ENCODE assay signal across 8 cellular contexts in the genomic region with DNA sequence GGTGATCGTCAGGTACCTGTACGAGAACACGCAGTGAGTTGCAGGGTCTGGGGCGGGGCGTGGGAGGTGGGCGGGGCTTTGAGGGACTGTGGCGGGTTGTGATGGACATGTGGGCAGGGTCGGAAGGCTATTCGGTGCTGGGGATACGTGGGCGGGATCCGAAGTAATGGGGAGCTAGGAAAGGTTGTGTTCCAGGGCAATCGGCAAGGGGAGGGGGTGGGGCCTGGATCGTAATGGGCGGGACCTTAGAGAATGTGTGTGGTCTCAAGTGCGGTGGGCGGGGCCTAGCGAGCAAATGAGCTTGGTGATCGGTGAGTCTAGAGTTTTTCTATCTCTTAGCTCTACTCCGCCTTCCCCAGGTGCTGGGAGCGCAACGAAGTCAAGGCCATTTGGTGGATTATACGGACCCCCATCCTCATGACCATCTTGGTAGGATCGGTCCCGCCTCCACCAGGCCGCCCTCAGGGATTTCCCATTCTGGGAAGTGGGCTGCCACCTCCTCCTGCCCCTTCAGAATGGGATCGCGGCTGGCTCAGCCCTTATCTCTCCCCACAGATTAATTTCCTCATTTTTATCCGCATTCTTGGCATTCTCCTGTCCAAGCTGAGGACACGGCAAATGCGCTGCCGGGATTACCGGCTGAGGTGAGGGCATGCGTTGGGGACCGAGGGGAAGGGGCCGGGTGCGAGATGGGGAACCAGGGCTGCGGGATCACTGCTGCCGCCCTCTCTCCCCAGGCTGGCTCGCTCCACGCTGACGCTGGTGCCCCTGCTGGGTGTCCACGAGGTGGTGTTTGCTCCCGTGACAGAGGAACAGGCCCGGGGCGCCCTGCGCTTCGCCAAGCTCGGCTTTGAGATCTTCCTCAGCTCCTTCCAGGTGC. TPM values are rescaled to one million over a fixed set of nuclear protein-coding genes. Genes with fewer than 3 reads are reported as not detected.
DNase-seq lines count a peak whose midpoint lies in the region; ATAC-seq, FAIRE-seq and TF ChIP-seq lines count a peak whose summit lies in the region.

No MANE protein-coding gene starts in this region.

- peak overlapping the region; percentile 97 for H3K4me2 ChIP-seq in HepG2 (ENCODE audit: low read depth, low read length)

- H3K27ac ChIP-seq in HepG2 (ENCODE audit: extremely low read length, insufficient read depth, low read length): no peak overlapping the region

- TF ChIP-seq EP300 in HepG2 (IDR thresholded peaks at IDR 0.05; ENCODE audit: low read depth in 2 of 2, low read length in 2 of 2): no peak
- TF ChIP-seq EP300 in HepG2 (CRISPR knock-in tag; IDR thresholded peaks at IDR 0.05; ENCODE audit: borderline replicate concordance): no peak

- DNase-seq in NCI-H1436 treated with DMSO at 0.1 percent for 48 hours (lab: John Stamatoyannopoulos, UW) (peak; percentile 38), HepG2 (ENCODE audit: low spot score) (peak; percentile 94), NCI-H345 (lab: John Stamatoyannopoulos, UW) (no peak)
- DNase-seq in activated CD4-positive, alpha-beta T cell treated with anti-CD3 and anti-CD28 coated beads, Interleukin-2, amount 50 U/mL, for 4 hours: peak; percentile 86
- DNase-seq in stimulated activated CD4-positive, alpha-beta T cell treated with anti-CD3 and anti-CD28 coated beads, Interleukin-4, amount 100 ng/mL, for 48 hours (ENCODE audit: low read depth in 2 of 2): peak; percentile 83 to 90

- in situ Hi-C loops in HepG2 (cut with HindIII; ENCODE audit: extremely low pct_ligation_motif_present, low pct_unique_long_range_greater_than_20kb): no loop called here

- peaks cover 82% of the 10 kb centered on the region for H3K27me3 Mint-ChIP-seq in dendritic cell treated with granulocyte-macrophage colony-stimulating factor and Interleukin-4, amounts not matched to agents 40 ng/mL and 50 ng/mL, for 4 days

- POLR2A ChIA-PET in HepG2 (lab: Yijun Ruan, JAX): interaction anchor here (0.6 to 5.3 kb wide), 15 partner anchors 8 to 208 kb away, joined by 3 to 44 read pairs (median 4); a partner anchor contains a TSS

- peak; percentile 57 for ATAC-seq in GM18907 (IDR thresholded peaks at IDR 0.05; ENCODE audit: unreplicated experiment)
- ATAC-seq in HepG2: peak; percentile 81
- no peak for ATAC-seq in GM19395 (IDR thresholded peaks at IDR 0.05; ENCODE audit: unreplicated experiment)

- no peaks in the 10 kb centered on the region for H3K79me2 ChIP-seq in HepG2 (ENCODE audit: insufficient read depth, low read length)

- H3K36me3 ChIP-seq in HepG2 (replicated peaks in 1 of 2; ENCODE audit: control insufficient read depth in 1 of 2, insufficient read depth in 2 of 2, low read length in 2 of 2): no peaks in the 10 kb centered on the region

- peaks cover 46% of the 10 kb centered on the region for H3K4me1 Mint-ChIP-seq in dendritic cell treated with granulocyte-macrophage colony-stimulating factor and Interleukin-4, amounts not matched to agents 40 ng/mL and 50 ng/mL, for 4 days (ENCODE audit: low read depth)

- no peaks in the 10 kb centered on the region for H3K9me3 ChIP-seq in HepG2 (ENCODE audit: low read length)

- H2AFZ ChIP-seq in HepG2 (ENCODE audit: low read length): no peak overlapping the region

- peak; percentile 87 for FAIRE-seq in HepG2 (lab: Jason Lieb, UNC)

- intact Hi-C loops in dendritic cell treated with granulocyte-macrophage colony-stimulating factor and Interleukin-4, amounts not matched to agents 40 ng/mL and 50 ng/mL, for 4 days (cut with micrococcal nuclease): no loop called here
- intact Hi-C loops in HepG2 (cut with micrococcal nuclease; ENCODE audit: unreplicated experiment): loop anchor here (1.0 kb wide), 1 partner anchor 15 kb away; a partner anchor contains a TSS

- H3K9ac ChIP-seq in HepG2 (ENCODE audit: insufficient read depth, low read depth, low read length): peak overlapping the region; percentile 53; the same call in 1 of the 2 replicates

- H3K36me3 Mint-ChIP-seq in dendritic cell treated with granulocyte-macrophage colony-stimulating factor and Interleukin-4, amounts not matched to agents 40 ng/mL and 50 ng/mL, for 4 days (ENCODE audit: low read depth): no peaks in the 10 kb centered on the region

- no peak for TF ChIP-seq POLR2A in HepG2 (IDR thresholded peaks at IDR 0.05; ENCODE audit: insufficient read depth in 1 of 2, low read depth in 2 of 2, low read length in 2 of 2)

- peaks cover 33% of the 10 kb centered on the region for H3K4me1 ChIP-seq in HepG2 (ENCODE audit: insufficient read depth, low read length)

- WGBS in HepG2 (ENCODE audit: low lambda C conversion rate): 19% methylated on average over 36 of the region's 49 CpGs

- CTCF ChIA-PET in HepG2 (lab: Yijun Ruan, JAX; ENCODE audit: low intra/inter-chr PET ratio, low total read pairs): no interaction called here

- BruUV-seq in HepG2 (replicated peaks; lab: Mats Ljungman, UMichigan): no TSS peak

- H3K27ac Mint-ChIP-seq in dendritic cell treated with granulocyte-macrophage colony-stimulating factor and Interleukin-4, amounts not matched to agents 40 ng/mL and 50 ng/mL, for 4 days: no peak overlapping the region

- no peak for TF ChIP-seq RAD21 in HepG2 (CRISPR knock-in tag; IDR thresholded peaks at IDR 0.05)

- peak overlapping the region; percentile 55 for H3K4me3 Mint-ChIP-seq in dendritic cell treated with granulocyte-macrophage colony-stimulating factor and Interleukin-4, amounts not matched to agents 40 ng/mL and 50 ng/mL, for 4 days

- H3K27me3 ChIP-seq in HepG2 (ENCODE audit: control insufficient read depth in 1 of 2, insufficient read depth in 2 of 2, low read length in 2 of 2): no peaks in the 10 kb centered on the region; a peak in 1 of 5 replicates

- H3K4me3 ChIP-seq in HepG2 (replicated peaks in 1 of 3; ENCODE audit: insufficient read depth in 1 of 3, low read depth in 2 of 3, low read length in 3 of 3): peak overlapping the region; percentile 47 to 85 (median 55)

- no peaks in the 10 kb centered on the region for H4K20me1 ChIP-seq in HepG2 (ENCODE audit: insufficient read depth, low read length)

- TF ChIP-seq CTCF in HepG2 (CRISPR knock-in tag; IDR thresholded peaks at IDR 0.05): no peak

- H3K9me3 Mint-ChIP-seq in dendritic cell treated with granulocyte-macrophage colony-stimulating factor and Interleukin-4, amounts not matched to agents 40 ng/mL and 50 ng/mL, for 4 days: no peaks in the 10 kb centered on the region

RNA-seq across cellular contexts. Expression of a gene that starts 9.6 kb away (rescaled TPM):
- total RNA-seq in HepG2 (2016; rRNA removed; fragmentation: Illumina TruSeq; extraction: Trizol): 0.15 TPM in 1 of 2 replicates, not detected in the other
- total RNA-seq in HepG2 (2016; cell fraction: cytosol; rRNA removed; fragmentation: Illumina TruSeq; extraction: Trizol; ENCODE audit: low read depth): not detected in 2 replicates
- total RNA-seq in HepG2 (2016; cell fraction: insoluble cytoplasmic fraction; rRNA removed; fragmentation: Illumina TruSeq; extraction: Trizol): not detected in 2 replicates
- total RNA-seq in HepG2 (2016; cell fraction: membrane; rRNA removed; fragmentation: Illumina TruSeq; extraction: Trizol): 0.07 TPM in 1 of 2 replicates, not detected in the other
- total RNA-seq in HepG2 (2016; cell fraction: nucleus; rRNA removed; fragmentation: Illumina TruSeq; extraction: Trizol): not detected in 2 replicates
- polyA plus RNA-seq in HepG2 (2011; rRNA removed): 1.2 and 1.7 TPM in 2 replicates
- polyA plus RNA-seq in HepG2 (2011; cell fraction: cytosol; rRNA removed): 0.23 and 0.27 TPM in 2 replicates
- polyA plus RNA-seq in HepG2 (2011; cell fraction: nucleus; rRNA removed): 10.6 TPM in 2 replicates
- 1.3 and 2.2 TPM in 2 replicates for polyA plus RNA-seq in HepG2 (2012)
- polyA plus RNA-seq in HepG2 (2016; cell fraction: cytosol; fragmentation: Illumina TruSeq; extraction: Trizol; ENCODE audit: low read depth): not detected in 2 replicates
- not detected in 2 replicates for polyA plus RNA-seq in HepG2 (2016; cell fraction: insoluble cytoplasmic fraction; fragmentation: Illumina TruSeq; extraction: Trizol; ENCODE audit: low read depth)
- not detected in 2 replicates for polyA plus RNA-seq in HepG2 (2016; cell fraction: membrane; fragmentation: Illumina TruSeq; extraction: Trizol; ENCODE audit: low read depth)
- 0.31 TPM in 2 replicates for polyA plus RNA-seq in HepG2 (2016; cell fraction: nucleus; fragmentation: Illumina TruSeq; extraction: Trizol; ENCODE audit: insufficient read depth, low read depth)
- 0.47 and 2.5 TPM in 2 replicates for polyA minus RNA-seq in HepG2 (2011; rRNA and poly(A)+ RNA removed; ENCODE audit: low replicate concordance)
- polyA minus RNA-seq in HepG2 (2011; cell fraction: cytosol; rRNA and poly(A)+ RNA removed): 0.59 TPM in 1 of 2 replicates, not detected in the other
- polyA minus RNA-seq in HepG2 (2011; cell fraction: nucleus; rRNA and poly(A)+ RNA removed): 4.5 and 7.2 TPM in 2 replicates

RNA-seq across cellular contexts. Expression of a gene that starts 14.2 kb away (rescaled TPM):
- 485 and 593 TPM in 2 replicates for total RNA-seq in HepG2 (2016; rRNA removed; fragmentation: Illumina TruSeq; extraction: Trizol)
- total RNA-seq in HepG2 (2016; cell fraction: cytosol; rRNA removed; fragmentation: Illumina TruSeq; extraction: Trizol; ENCODE audit: low read depth): 546 and 637 TPM in 2 replicates
- total RNA-seq in HepG2 (2016; cell fraction: insoluble cytoplasmic fraction; rRNA removed; fragmentation: Illumina TruSeq; extraction: Trizol): 493 and 623 TPM in 2 replicates
- 348 and 425 TPM in 2 replicates for total RNA-seq in HepG2 (2016; cell fraction: membrane; rRNA removed; fragmentation: Illumina TruSeq; extraction: Trizol)
- total RNA-seq in HepG2 (2016; cell fraction: nucleus; rRNA removed; fragmentation: Illumina TruSeq; extraction: Trizol): 161 and 163 TPM in 2 replicates
- 284 and 299 TPM in 2 replicates for polyA plus RNA-seq in HepG2 (2011; rRNA removed)
- polyA plus RNA-seq in HepG2 (2011; cell fraction: cytosol; rRNA removed): 310 and 320 TPM in 2 replicates
- 64.5 and 68.4 TPM in 2 replicates for polyA plus RNA-seq in HepG2 (2011; cell fraction: nucleus; rRNA removed)
- 162 and 279 TPM in 2 replicates for polyA plus RNA-seq in HepG2 (2012)
- polyA plus RNA-seq in HepG2 (2016; cell fraction: cytosol; fragmentation: Illumina TruSeq; extraction: Trizol; ENCODE audit: low read depth): 325 and 406 TPM in 2 replicates
- 334 and 359 TPM in 2 replicates for polyA plus RNA-seq in HepG2 (2016; cell fraction: insoluble cytoplasmic fraction; fragmentation: Illumina TruSeq; extraction: Trizol; ENCODE audit: low read depth)
- polyA plus RNA-seq in HepG2 (2016; cell fraction: membrane; fragmentation: Illumina TruSeq; extraction: Trizol; ENCODE audit: low read depth): 194 and 247 TPM in 2 replicates
- polyA plus RNA-seq in HepG2 (2016; cell fraction: nucleus; fragmentation: Illumina TruSeq; extraction: Trizol; ENCODE audit: insufficient read depth, low read depth): 168 and 190 TPM in 2 replicates
- 51.2 and 102 TPM in 2 replicates for polyA minus RNA-seq in HepG2 (2011; rRNA and poly(A)+ RNA removed; ENCODE audit: low replicate concordance)
- polyA minus RNA-seq in HepG2 (2011; cell fraction: cytosol; rRNA and poly(A)+ RNA removed): 47.3 and 47.6 TPM in 2 replicates
- polyA minus RNA-seq in HepG2 (2011; cell fraction: nucleus; rRNA and poly(A)+ RNA removed): 25.2 and 32.9 TPM in 2 replicates

RNA-seq across cellular contexts. Expression of a gene that starts 14.9 kb away (rescaled TPM):
- 6.8 and 16.0 TPM in 2 replicates for total RNA-seq in HepG2 (2016; rRNA removed; fragmentation: Illumina TruSeq; extraction: Trizol)
- 4.4 and 5.8 TPM in 2 replicates for total RNA-seq in HepG2 (2016; cell fraction: cytosol; rRNA removed; fragmentation: Illumina TruSeq; extraction: Trizol; ENCODE audit: low read depth)
- 6.7 and 15.7 TPM in 2 replicates for total RNA-seq in HepG2 (2016; cell fraction: insoluble cytoplasmic fraction; rRNA removed; fragmentation: Illumina TruSeq; extraction: Trizol)
- total RNA-seq in HepG2 (2016; cell fraction: membrane; rRNA removed; fragmentation: Illumina TruSeq; extraction: Trizol): 6.8 and 7.4 TPM in 2 replicates
- total RNA-seq in HepG2 (2016; cell fraction: nucleus; rRNA removed; fragmentation: Illumina TruSeq; extraction: Trizol): 14.0 and 17.9 TPM in 2 replicates
- polyA plus RNA-seq in HepG2 (2011; rRNA removed): 19.1 and 24.8 TPM in 2 replicates
- 19.1 and 26.2 TPM in 2 replicates for polyA plus RNA-seq in HepG2 (2011; cell fraction: cytosol; rRNA removed)
- 44.7 and 47.6 TPM in 2 replicates for polyA plus RNA-seq in HepG2 (2011; cell fraction: nucleus; rRNA removed)
- 18.7 and 23.6 TPM in 2 replicates for polyA plus RNA-seq in HepG2 (2012)
- polyA plus RNA-seq in HepG2 (2016; cell fraction: cytosol; fragmentation: Illumina TruSeq; extraction: Trizol; ENCODE audit: low read depth): 5.3 and 6.3 TPM in 2 replicates
- 8.0 and 9.0 TPM in 2 replicates for polyA plus RNA-seq in HepG2 (2016; cell fraction: insoluble cytoplasmic fraction; fragmentation: Illumina TruSeq; extraction: Trizol; ENCODE audit: low read depth)
- 7.9 and 8.3 TPM in 2 replicates for polyA plus RNA-seq in HepG2 (2016; cell fraction: membrane; fragmentation: Illumina TruSeq; extraction: Trizol; ENCODE audit: low read depth)
- 35.2 and 45.7 TPM in 2 replicates for polyA plus RNA-seq in HepG2 (2016; cell fraction: nucleus; fragmentation: Illumina TruSeq; extraction: Trizol; ENCODE audit: insufficient read depth, low read depth)
- polyA minus RNA-seq in HepG2 (2011; rRNA and poly(A)+ RNA removed; ENCODE audit: low replicate concordance): 22.5 and 49.4 TPM in 2 replicates
- polyA minus RNA-seq in HepG2 (2011; cell fraction: cytosol; rRNA and poly(A)+ RNA removed): 17.0 and 21.9 TPM in 2 replicates
- polyA minus RNA-seq in HepG2 (2011; cell fraction: nucleus; rRNA and poly(A)+ RNA removed): 8.1 and 8.9 TPM in 2 replicates

RNA-seq across cellular contexts. Expression of a gene that starts 38.4 kb away (rescaled TPM):
- total RNA-seq in HepG2 (2016; rRNA removed; fragmentation: Illumina TruSeq; extraction: Trizol): 7.3 and 7.6 TPM in 2 replicates
- total RNA-seq in HepG2 (2016; cell fraction: cytosol; rRNA removed; fragmentation: Illumina TruSeq; extraction: Trizol; ENCODE audit: low read depth): 1.6 and 3.5 TPM in 2 replicates
- total RNA-seq in HepG2 (2016; cell fraction: insoluble cytoplasmic fraction; rRNA removed; fragmentation: Illumina TruSeq; extraction: Trizol): 4.2 and 9.1 TPM in 2 replicates
- 2.2 and 3.2 TPM in 2 replicates for total RNA-seq in HepG2 (2016; cell fraction: membrane; rRNA removed; fragmentation: Illumina TruSeq; extraction: Trizol)
- total RNA-seq in HepG2 (2016; cell fraction: nucleus; rRNA removed; fragmentation: Illumina TruSeq; extraction: Trizol): 8.8 and 13.4 TPM in 2 replicates
- 12.9 and 16.6 TPM in 2 replicates for polyA plus RNA-seq in HepG2 (2011; rRNA removed)
- 7.9 and 8.5 TPM in 2 replicates for polyA plus RNA-seq in HepG2 (2011; cell fraction: cytosol; rRNA removed)
- polyA plus RNA-seq in HepG2 (2011; cell fraction: nucleus; rRNA removed): 74.5 and 101 TPM in 2 replicates
- 10.9 and 17.5 TPM in 2 replicates for polyA plus RNA-seq in HepG2 (2012)
- polyA plus RNA-seq in HepG2 (2016; cell fraction: cytosol; fragmentation: Illumina TruSeq; extraction: Trizol; ENCODE audit: low read depth): 0.88 and 1.0 TPM in 2 replicates
- 3.1 and 4.1 TPM in 2 replicates for polyA plus RNA-seq in HepG2 (2016; cell fraction: insoluble cytoplasmic fraction; fragmentation: Illumina TruSeq; extraction: Trizol; ENCODE audit: low read depth)
- polyA plus RNA-seq in HepG2 (2016; cell fraction: membrane; fragmentation: Illumina TruSeq; extraction: Trizol; ENCODE audit: low read depth): 1.2 and 3.4 TPM in 2 replicates
- 25.5 and 27.6 TPM in 2 replicates for polyA plus RNA-seq in HepG2 (2016; cell fraction: nucleus; fragmentation: Illumina TruSeq; extraction: Trizol; ENCODE audit: insufficient read depth, low read depth)
- polyA minus RNA-seq in HepG2 (2011; rRNA and poly(A)+ RNA removed; ENCODE audit: low replicate concordance): 40.9 and 76.3 TPM in 2 replicates
- polyA minus RNA-seq in HepG2 (2011; cell fraction: cytosol; rRNA and poly(A)+ RNA removed): 13.7 and 15.5 TPM in 2 replicates
- 15.0 and 16.1 TPM in 2 replicates for polyA minus RNA-seq in HepG2 (2011; cell fraction: nucleus; rRNA and poly(A)+ RNA removed)

RNA-seq across cellular contexts. Expression of a gene that starts 53.1 kb away (rescaled TPM):
- total RNA-seq in HepG2 (2016; rRNA removed; fragmentation: Illumina TruSeq; extraction: Trizol): 4.7 and 6.2 TPM in 2 replicates
- 0.79 and 1.0 TPM in 2 replicates for total RNA-seq in HepG2 (2016; cell fraction: cytosol; rRNA removed; fragmentation: Illumina TruSeq; extraction: Trizol; ENCODE audit: low read depth)
- total RNA-seq in HepG2 (2016; cell fraction: insoluble cytoplasmic fraction; rRNA removed; fragmentation: Illumina TruSeq; extraction: Trizol): 4.3 and 6.5 TPM in 2 replicates
- total RNA-seq in HepG2 (2016; cell fraction: membrane; rRNA removed; fragmentation: Illumina TruSeq; extraction: Trizol): 3.4 and 3.8 TPM in 2 replicates
- 5.8 and 7.5 TPM in 2 replicates for total RNA-seq in HepG2 (2016; cell fraction: nucleus; rRNA removed; fragmentation: Illumina TruSeq; extraction: Trizol)
- 6.4 TPM in 2 replicates for polyA plus RNA-seq in HepG2 (2011; rRNA removed)
- polyA plus RNA-seq in HepG2 (2011; cell fraction: cytosol; rRNA removed): 3.1 and 5.2 TPM in 2 replicates
- 33.3 and 34.2 TPM in 2 replicates for polyA plus RNA-seq in HepG2 (2011; cell fraction: nucleus; rRNA removed)
- polyA plus RNA-seq in HepG2 (2012): 4.1 and 4.3 TPM in 2 replicates
- polyA plus RNA-seq in HepG2 (2016; cell fraction: cytosol; fragmentation: Illumina TruSeq; extraction: Trizol; ENCODE audit: low read depth): 0.69 and 0.73 TPM in 2 replicates
- 4.4 and 6.5 TPM in 2 replicates for polyA plus RNA-seq in HepG2 (2016; cell fraction: insoluble cytoplasmic fraction; fragmentation: Illumina TruSeq; extraction: Trizol; ENCODE audit: low read depth)
- polyA plus RNA-seq in HepG2 (2016; cell fraction: membrane; fragmentation: Illumina TruSeq; extraction: Trizol; ENCODE audit: low read depth): 2.3 and 3.0 TPM in 2 replicates
- 16.3 and 19.5 TPM in 2 replicates for polyA plus RNA-seq in HepG2 (2016; cell fraction: nucleus; fragmentation: Illumina TruSeq; extraction: Trizol; ENCODE audit: insufficient read depth, low read depth)
- polyA minus RNA-seq in HepG2 (2011; rRNA and poly(A)+ RNA removed; ENCODE audit: low replicate concordance): 4.6 and 6.2 TPM in 2 replicates
- polyA minus RNA-seq in HepG2 (2011; cell fraction: cytosol; rRNA and poly(A)+ RNA removed): 5.1 TPM in 2 replicates
- polyA minus RNA-seq in HepG2 (2011; cell fraction: nucleus; rRNA and poly(A)+ RNA removed): 7.6 and 9.7 TPM in 2 replicates
